In the genomic region with DNA sequence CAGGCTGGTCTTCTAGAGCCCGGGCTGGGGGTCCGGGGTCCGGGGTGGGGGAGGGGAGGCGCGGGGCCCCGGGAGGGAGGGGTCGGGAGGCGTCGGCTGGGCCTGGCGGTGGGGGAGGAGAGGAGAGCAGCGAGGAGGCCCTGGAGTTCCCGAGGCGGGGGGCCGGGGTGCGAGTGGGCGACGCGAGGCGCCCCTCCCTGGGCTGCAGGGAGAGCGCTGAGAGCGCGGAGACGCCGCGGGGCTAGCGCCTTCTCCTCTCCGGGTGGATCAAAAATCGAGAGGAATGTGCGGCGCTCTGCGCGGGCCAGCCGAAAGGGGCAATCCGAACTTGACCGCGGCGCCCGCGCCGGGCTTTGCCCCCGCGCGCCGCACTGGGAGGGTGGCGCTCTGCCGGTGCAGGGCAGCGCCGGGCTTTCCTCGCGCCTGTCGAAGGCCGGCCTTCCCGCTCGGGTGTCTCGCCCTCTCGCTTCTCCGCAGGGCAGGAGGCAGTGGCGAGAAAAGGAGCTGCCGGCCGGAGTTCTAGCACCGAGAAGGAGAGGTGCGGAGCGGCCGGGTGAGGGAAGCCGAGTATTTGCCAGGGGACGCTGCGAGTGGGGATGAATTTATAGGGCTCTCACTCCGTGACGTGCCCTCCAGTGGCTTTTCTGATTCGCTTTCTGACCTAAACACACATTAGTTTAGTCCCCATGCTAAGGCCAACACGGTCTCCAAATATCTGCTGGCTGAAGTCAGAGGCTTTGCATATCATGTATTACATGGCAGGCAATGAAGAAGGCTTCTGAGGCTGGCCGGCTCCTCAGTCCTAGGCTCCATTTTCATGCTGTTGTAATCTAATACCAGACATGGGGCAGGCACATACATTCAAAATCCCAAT, we compare ENCODE assay signal across 8 cellular contexts. TPM values are rescaled to one million over a fixed set of nuclear protein-coding genes. Genes with fewer than 3 reads are reported as not detected.
DNase-seq lines count a peak whose midpoint lies in the region; ATAC-seq, FAIRE-seq and TF ChIP-seq lines count a peak whose summit lies in the region.

A gene with protein sequence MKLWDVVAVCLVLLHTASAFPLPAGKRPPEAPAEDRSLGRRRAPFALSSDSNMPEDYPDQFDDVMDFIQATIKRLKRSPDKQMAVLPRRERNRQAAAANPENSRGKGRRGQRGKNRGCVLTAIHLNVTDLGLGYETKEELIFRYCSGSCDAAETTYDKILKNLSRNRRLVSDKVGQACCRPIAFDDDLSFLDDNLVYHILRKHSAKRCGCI (minus strand): TSS at position 6 of the 874 bp plus-strand sequence. CDS start 5,245 bp downstream, outside the sequence.

- no peaks in the 10 kb centered on the region for H3K9me3 Mint-ChIP-seq in astrocyte (ENCODE audit: unreplicated experiment)

- H4K20me1 ChIP-seq in BLaER1 (no peaks in the 10 kb centered on the region; the same call in 1 of the 2 replicates), astrocyte (ENCODE audit: insufficient read depth, low read length) (no peaks in the 10 kb centered on the region)

- H3K4me3 Mint-ChIP-seq in astrocyte (ENCODE audit: unreplicated experiment) = peak within 1 kb of the TSS; percentile 97

- peaks cover 50% of the 10 kb centered on the region for H3K9me3 ChIP-seq in BLaER1
- no peaks in the 10 kb centered on the region for H3K9me3 ChIP-seq in astrocyte (ENCODE audit: insufficient read depth, low read depth, low read length)
- no peaks in the 10 kb centered on the region for H3K9me3 ChIP-seq in iPS-18a (ENCODE audit: control insufficient read depth, low read depth, low read length)

- peaks cover 78% of the 10 kb centered on the region for H3K27me3 ChIP-seq in BLaER1
- peaks cover 17% of the 10 kb centered on the region for H3K27me3 ChIP-seq in astrocyte (ENCODE audit: insufficient read depth, low read length)
- peaks cover 93% of the 10 kb centered on the region for H3K27me3 ChIP-seq in iPS-18a (ENCODE audit: control insufficient read depth, insufficient read depth, low read length)

- H3K27me3 Mint-ChIP-seq in astrocyte (ENCODE audit: low read depth, unreplicated experiment) = peaks cover 3% of the 10 kb centered on the region

- no peak for ATAC-seq in GM19395 (IDR thresholded peaks at IDR 0.05; ENCODE audit: unreplicated experiment)

- TF ChIP-seq CTCF in astrocyte (IDR thresholded peaks at IDR 0.05; ENCODE audit: insufficient read depth, low read depth, low read length) = peak; percentile 6

- H3K4me2 ChIP-seq in BLaER1 = no peak within 1 kb of the TSS
- H3K4me2 ChIP-seq in astrocyte (ENCODE audit: low read length) = peak within 1 kb of the TSS; percentile 93

- POLR2A ChIA-PET in HEK293T (lab: Yijun Ruan, JAX) = no interaction called here

- H3K4me1 Mint-ChIP-seq in astrocyte (ENCODE audit: low read depth, unreplicated experiment) = peaks cover 5% of the 10 kb centered on the region

- 0 out of 2 replicates have a peak within 1 kb of the TSS, but pooled peaks have one; percentile 61 for H3K4me3 ChIP-seq in BLaER1
- H3K4me3 ChIP-seq in astrocyte (ENCODE audit: insufficient read depth, low read depth, low read length) = peak within 1 kb of the TSS; percentile 71
- H3K4me3 ChIP-seq in iPS-18a (ENCODE audit: low read length) = peak within 1 kb of the TSS; percentile 51
- H3K4me3 ChIP-seq in skin epidermis = peak within 1 kb of the TSS; percentile 28 to 42 (median 34)

- no peak within 1 kb of the TSS for H3K27ac ChIP-seq in BLaER1
- peak within 1 kb of the TSS; percentile 70 for H3K27ac ChIP-seq in astrocyte (ENCODE audit: low read depth, low read length)
- no peak within 1 kb of the TSS for H3K27ac ChIP-seq in iPS-18a (ENCODE audit: low read length)
- peak within 1 kb of the TSS in 14 of 21 experiments; percentile 18 to 75 (median 40) for H3K27ac ChIP-seq in skin epidermis

- H2AFZ ChIP-seq in astrocyte (ENCODE audit: low read depth, low read length) = peak within 1 kb of the TSS; percentile 80

- CTCF ChIA-PET in HEK293T (lab: Yijun Ruan, JAX) = interaction anchor here (0.6 kb wide), 1 partner anchor 306 kb away, joined by 3 read pairs; no protein-coding TSS in a partner anchor

- no peak within 1 kb of the TSS for H3K9ac ChIP-seq in BLaER1
- H3K9ac ChIP-seq in astrocyte (ENCODE audit: low read length) = peak within 1 kb of the TSS; percentile 85
- H3K9ac ChIP-seq in iPS-18a (ENCODE audit: low read length) = no peak within 1 kb of the TSS

- peak within 1 kb of the TSS; percentile 97 for H3K27ac Mint-ChIP-seq in astrocyte (ENCODE audit: unreplicated experiment)

- H3K36me3 ChIP-seq in BLaER1 (no peaks in the 10 kb centered on the region), astrocyte (ENCODE audit: insufficient read depth, low read length) (no peaks in the 10 kb centered on the region), iPS-18a (ENCODE audit: control insufficient read depth, low read depth, low read length) (no peaks in the 10 kb centered on the region)

- peaks cover 26% of the 10 kb centered on the region for H3K4me1 ChIP-seq in BLaER1
- H3K4me1 ChIP-seq in astrocyte (ENCODE audit: insufficient read depth, low read length) = peaks cover 34% of the 10 kb centered on the region
- H3K4me1 ChIP-seq in iPS-18a (ENCODE audit: control insufficient read depth, low read depth, low read length) = peaks cover 28% of the 10 kb centered on the region

- DNase-seq in HEK293T (ENCODE audit: extremely low spot score) (peak; percentile 66), astrocyte (ENCODE audit: low read depth) (peak; percentile 64), T-helper 9 cell (no peak), OCI-M2 (lab: John Stamatoyannopoulos, UW; ENCODE audit: unreplicated experiment) (no peak)

- peaks cover 33% of the 10 kb centered on the region for H3K79me2 ChIP-seq in astrocyte (ENCODE audit: insufficient read depth, low read length)

- H3K36me3 Mint-ChIP-seq in astrocyte (ENCODE audit: low read depth, unreplicated experiment) = no peaks in the 10 kb centered on the region

- FAIRE-seq in astrocyte (lab: Jason Lieb, UNC) = no peak

TF ChIP-seq in HEK293T, 16 proteins besides CTCF, POLR2A, EP300 and RAD21:
- TF ChIP-seq, protein P1, sequence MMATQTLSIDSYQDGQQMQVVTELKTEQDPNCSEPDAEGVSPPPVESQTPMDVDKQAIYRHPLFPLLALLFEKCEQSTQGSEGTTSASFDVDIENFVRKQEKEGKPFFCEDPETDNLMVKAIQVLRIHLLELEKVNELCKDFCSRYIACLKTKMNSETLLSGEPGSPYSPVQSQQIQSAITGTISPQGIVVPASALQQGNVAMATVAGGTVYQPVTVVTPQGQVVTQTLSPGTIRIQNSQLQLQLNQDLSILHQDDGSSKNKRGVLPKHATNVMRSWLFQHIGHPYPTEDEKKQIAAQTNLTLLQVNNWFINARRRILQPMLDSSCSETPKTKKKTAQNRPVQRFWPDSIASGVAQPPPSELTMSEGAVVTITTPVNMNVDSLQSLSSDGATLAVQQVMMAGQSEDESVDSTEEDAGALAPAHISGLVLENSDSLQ (IDR thresholded peaks at IDR 0.05) = no peak
- TF ChIP-seq L3MBTL2 (conservative IDR thresholded peaks at IDR 0.05) (peak; percentile 82), ELF4 (IDR thresholded peaks at IDR 0.05) (no peak)

RNA-seq across cellular contexts. Expression of the gene that starts here (rescaled TPM):
- 20.5 and 21.5 TPM in 2 replicates for total RNA-seq in astrocyte

Comparison
In these comparisons a context has a peak if more than half of its experiments do, and no peak if none do; other contexts are left out.
1. H3K27ac ChIP-seq: peak in astrocyte (single experiment) and skin epidermis (14 of 21); none in BLaER1 (single experiment) and iPS-18a (single experiment).
2. DNase-seq: peak in HEK293T (single experiment) and astrocyte (single experiment); none in T-helper 9 cell (single experiment) and OCI-M2 (single experiment).
3. Peak in every context shown above with its lines, with median percentiles within 50 percentile points of each other: H3K4me3 ChIP-seq.